ENCODE assay signal across 25 cellular contexts in the genomic region with DNA sequence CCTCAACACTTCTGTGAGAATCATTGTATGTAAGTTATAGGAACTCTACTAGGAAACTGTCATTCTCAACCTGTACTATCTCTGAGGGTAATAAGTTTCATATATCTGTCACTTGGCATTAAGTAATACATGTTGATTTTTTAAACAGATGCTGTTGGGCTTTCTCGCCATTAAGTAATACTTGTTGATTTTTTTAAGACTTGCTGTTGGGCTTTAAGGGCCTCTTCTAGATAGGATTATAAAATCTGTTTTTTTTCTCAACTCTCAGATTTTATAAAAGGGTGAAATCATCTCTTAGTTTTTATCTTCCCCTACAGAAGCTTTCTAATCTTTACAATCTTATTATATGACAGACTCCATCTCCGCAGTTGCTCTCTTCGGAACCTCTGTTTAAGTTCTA. TPM values are rescaled to one million over a fixed set of nuclear protein-coding genes. Genes with fewer than 3 reads are reported as not detected.
DNase-seq lines count a peak whose midpoint lies in the region; ATAC-seq and TF ChIP-seq lines count a peak whose summit lies in the region.
"Had no signal": no experiment of that assay in that cellular context is flagged by ENCODE, and none has a peak within 500 bp of the region (broad histone marks: within the 10 kb centered on the region; RNA-seq: fewer than 3 reads in every experiment).

No MANE protein-coding gene starts in this region.

- peaks cover 42% of the 10 kb centered on the region for H3K4me1 Mint-ChIP-seq in activated T-cell treated with anti-CD3 and anti-CD28 coated beads, Interleukin-2, amount 50 U/mL, for 72 hours (ENCODE audit: low read depth)
- H3K4me1 Mint-ChIP-seq in endothelial cell (ENCODE audit: unreplicated experiment) (peaks cover 21% of the 10 kb centered on the region), T-cell (peaks cover 46 to 51% (median 49%) of the 10 kb centered on the region in 3 donors), Calu3 (ENCODE audit: low read depth, unreplicated experiment) (peaks cover 30% of the 10 kb centered on the region)
- peaks cover 12 to 39% of the 10 kb centered on the region in 2 donors for H3K4me1 Mint-ChIP-seq in stimulated activated naive B cell treated with anti-CD40 and anti-IgM and Interleukin-4, amounts not matched to agents 10 μg/mL and 1 μg/mL and 100 μg/mL, for 72 hours

- H3K9me3 Mint-ChIP-seq in activated T-cell treated with anti-CD3 and anti-CD28 coated beads, Interleukin-2, amount 50 U/mL, for 72 hours = no peaks in the 10 kb centered on the region
- H3K9me3 Mint-ChIP-seq in endothelial cell (ENCODE audit: unreplicated experiment) (no peaks in the 10 kb centered on the region), T-cell (no peaks in the 10 kb centered on the region), Calu3 (ENCODE audit: low read depth, unreplicated experiment) (no peaks in the 10 kb centered on the region)
- H3K9me3 Mint-ChIP-seq in stimulated activated naive B cell treated with anti-CD40 and anti-IgM and Interleukin-4, amounts not matched to agents 10 μg/mL and 1 μg/mL and 100 μg/mL, for 72 hours = peaks cover 0 to 2% of the 10 kb centered on the region in 2 donors
- H3K9me3 Mint-ChIP-seq: CD8-positive, alpha-beta memory T cell; GM23338 had no signal

- POLR2A ChIA-PET in T-cell (lab: Charles Lee) = no interaction called here

- no TSS peak for BruUV-seq in Calu3 (replicated peaks; lab: Mats Ljungman, UMichigan)

- peaks cover 4 to 14% of the 10 kb centered on the region in 2 donors for H3K36me3 Mint-ChIP-seq in activated T-cell treated with anti-CD3 and anti-CD28 coated beads, Interleukin-2, amount 50 U/mL, for 72 hours (ENCODE audit: insufficient read depth in 2 of 2)
- H3K36me3 Mint-ChIP-seq in endothelial cell (ENCODE audit: low read depth, unreplicated experiment) (peaks cover 27% of the 10 kb centered on the region), T-cell (peaks cover 41% of the 10 kb centered on the region), Calu3 (ENCODE audit: insufficient read depth, unreplicated experiment) (peaks cover 72% of the 10 kb centered on the region)
- peaks cover 22 to 41% of the 10 kb centered on the region in 2 donors for H3K36me3 Mint-ChIP-seq in stimulated activated naive B cell treated with anti-CD40 and anti-IgM and Interleukin-4, amounts not matched to agents 10 μg/mL and 1 μg/mL and 100 μg/mL, for 72 hours

- H3K4me3 Mint-ChIP-seq in activated T-cell treated with anti-CD3 and anti-CD28 coated beads, Interleukin-2, amount 50 U/mL, for 72 hours = no peak overlapping the region
- H3K4me3 Mint-ChIP-seq in endothelial cell (ENCODE audit: unreplicated experiment) (peak overlapping the region; percentile 17), T-cell (no peak overlapping the region), Calu3 (ENCODE audit: low read depth, unreplicated experiment) (no peak overlapping the region)
- H3K4me3 Mint-ChIP-seq in stimulated activated naive B cell treated with anti-CD40 and anti-IgM and Interleukin-4, amounts not matched to agents 10 μg/mL and 1 μg/mL and 100 μg/mL, for 72 hours = no peak overlapping the region
- H3K4me3 Mint-ChIP-seq: GM23338, H9 had no signal

- no peak for TF ChIP-seq CTCF in endothelial cell (IDR thresholded peaks at IDR 0.05; ENCODE audit: unreplicated experiment)
- no peak for TF ChIP-seq CTCF in Calu3 (IDR thresholded peaks at IDR 0.05; ENCODE audit: unreplicated experiment)

- DNase-seq in activated T-cell treated with anti-CD3 and anti-CD28 coated beads, Interleukin-2, amount 50 U/mL, for 72 hours = no peak
- DNase-seq in activated T-cell treated with anti-CD3 and anti-CD28 coated beads for 4 hours = no peak
- DNase-seq in LHCN-M2 (ENCODE audit: low read depth) = peak; percentile 47
- DNase-seq in endothelial cell (ENCODE audit: low spot score) = no peak
- no peak for DNase-seq in stimulated activated naive B cell treated with anti-CD40 and anti-IgM and Interleukin-4, amounts not matched to agents 10 μg/mL and 1 μg/mL and 100 μg/mL, for 72 hours
- no peak for DNase-seq in NK-92 treated with Interleukin-12 subunit alpha and Interleukin-12 subunit beta, amount 100 ng/mL, for 24 hours (lab: John Stamatoyannopoulos, UW)
- no peak for DNase-seq in T-cell
- no peak for DNase-seq in Calu3
- DNase-seq: 8988T; AML-193; C1 segment of cervical spinal cord; CD8-positive, alpha-beta memory T cell; DMS79 treated with DMSO at 0.1 percent for 48 hours; H9; IMR-90; NCI-H1092; NCI-H1417 treated with DMSO at 0.1 percent for 48 hours; NCI-H1694 treated with DMSO at 0.1 percent for 48 hours; NCI-H2081; NCI-H226; NCI-H510A; NCI-H69; SHP77 had no signal

- peak overlapping the region; percentile 5 for H3K27ac Mint-ChIP-seq in activated T-cell treated with anti-CD3 and anti-CD28 coated beads, Interleukin-2, amount 50 U/mL, for 72 hours
- H3K27ac Mint-ChIP-seq in endothelial cell (ENCODE audit: unreplicated experiment) (no peak overlapping the region), T-cell (no peak overlapping the region), Calu3 (ENCODE audit: unreplicated experiment) (no peak overlapping the region)
- peak overlapping the region; percentile 14 for H3K27ac Mint-ChIP-seq in stimulated activated naive B cell treated with anti-CD40 and anti-IgM and Interleukin-4, amounts not matched to agents 10 μg/mL and 1 μg/mL and 100 μg/mL, for 72 hours
- H3K27ac Mint-ChIP-seq: CD8-positive, alpha-beta memory T cell; H9 had no signal

- ATAC-seq in activated T-cell treated with anti-CD3 and anti-CD28 coated beads, Interleukin-2, amount 50 U/mL, for 72 hours (replicated peaks in 1 of 2) = no peak
- ATAC-seq in stimulated activated naive B cell treated with anti-CD40 and anti-IgM and Interleukin-4, amounts not matched to agents 10 μg/mL and 1 μg/mL and 100 μg/mL, for 72 hours (replicated peaks) = no peak
- ATAC-seq in T-cell (replicated peaks in 1 of 4) = no peak
- ATAC-seq: GM23338, Panc1 had no signal

- H3K27me3 Mint-ChIP-seq in activated T-cell treated with anti-CD3 and anti-CD28 coated beads, Interleukin-2, amount 50 U/mL, for 72 hours (ENCODE audit: low read depth) = no peaks in the 10 kb centered on the region
- H3K27me3 Mint-ChIP-seq in endothelial cell (ENCODE audit: unreplicated experiment) (peaks cover 10% of the 10 kb centered on the region), T-cell (no peaks in the 10 kb centered on the region), Calu3 (ENCODE audit: unreplicated experiment) (no peaks in the 10 kb centered on the region)
- no peaks in the 10 kb centered on the region for H3K27me3 Mint-ChIP-seq in stimulated activated naive B cell treated with anti-CD40 and anti-IgM and Interleukin-4, amounts not matched to agents 10 μg/mL and 1 μg/mL and 100 μg/mL, for 72 hours
- H3K27me3 Mint-ChIP-seq: CD8-positive, alpha-beta memory T cell had no signal

- intact Hi-C loops in Calu3 (cut with micrococcal nuclease; ENCODE audit: unreplicated experiment) = loop anchor here (5.0 kb wide), 1 partner anchor 34 kb away; no protein-coding TSS in a partner anchor

- CTCF ChIA-PET in T-cell (lab: Charles Lee) = no interaction called here
- CTCF ChIA-PET in Calu3 (lab: Charles Lee) = no interaction called here

RNA-seq across cellular contexts. Expression of a gene that starts 5.6 kb away (rescaled TPM):
- total RNA-seq in activated T-cell treated with anti-CD3 and anti-CD28 coated beads, Interleukin-2, amount 50 U/mL, for 72 hours = 10 to 100 TPM; 39.5 to 40.0 TPM
- 64.3 and 83.5 TPM in 2 replicates for total RNA-seq in LHCN-M2 (2014; rRNA removed)
- 10.3 TPM for polyA plus RNA-seq in LHCN-M2 (2012)
- total RNA-seq in endothelial cell (ENCODE audit: unreplicated experiment) = 90.8 TPM
- total RNA-seq in T-cell = 10 to 100 TPM; 41.4 to 62.2 (median 49.0) TPM
- 70.1 and 73.0 TPM in 2 replicates for total RNA-seq in Calu3 (2022)

RNA-seq across cellular contexts. Expression of a gene that starts 28.8 kb away (rescaled TPM):
- 10 to 100 TPM; 11.1 to 16.1 TPM for total RNA-seq in activated T-cell treated with anti-CD3 and anti-CD28 coated beads, Interleukin-2, amount 50 U/mL, for 72 hours
- 7.5 and 14.9 TPM in 2 replicates for total RNA-seq in LHCN-M2 (2014; rRNA removed)
- 4.2 TPM for polyA plus RNA-seq in LHCN-M2 (2012)
- total RNA-seq in endothelial cell (ENCODE audit: unreplicated experiment) = 1.4 TPM
- total RNA-seq in T-cell = under 1 TPM in 4 of 5 donors, not detected in 1; 0.07 to 0.51 (median 0.16) TPM
- 16.3 and 19.3 TPM in 2 replicates for total RNA-seq in Calu3 (2022)
- polyA plus RNA-seq: CD8-positive, alpha-beta memory T cell had no signal

Comparison
In these comparisons a context has a peak if more than half of its experiments do, and no peak if none do; other contexts are left out.
1. H3K27ac Mint-ChIP-seq: peak in activated T-cell treated with anti-CD3 and anti-CD28 coated beads, Interleukin-2, amount 50 U/mL, for 72 hours (single experiment) and stimulated activated naive B cell treated with anti-CD40 and anti-IgM and Interleukin-4, amounts not matched to agents 10 μg/mL and 1 μg/mL and 100 μg/mL, for 72 hours (single experiment); none in endothelial cell (single experiment), T-cell (0 of 2) and Calu3 (single experiment).